In the genomic region with DNA sequence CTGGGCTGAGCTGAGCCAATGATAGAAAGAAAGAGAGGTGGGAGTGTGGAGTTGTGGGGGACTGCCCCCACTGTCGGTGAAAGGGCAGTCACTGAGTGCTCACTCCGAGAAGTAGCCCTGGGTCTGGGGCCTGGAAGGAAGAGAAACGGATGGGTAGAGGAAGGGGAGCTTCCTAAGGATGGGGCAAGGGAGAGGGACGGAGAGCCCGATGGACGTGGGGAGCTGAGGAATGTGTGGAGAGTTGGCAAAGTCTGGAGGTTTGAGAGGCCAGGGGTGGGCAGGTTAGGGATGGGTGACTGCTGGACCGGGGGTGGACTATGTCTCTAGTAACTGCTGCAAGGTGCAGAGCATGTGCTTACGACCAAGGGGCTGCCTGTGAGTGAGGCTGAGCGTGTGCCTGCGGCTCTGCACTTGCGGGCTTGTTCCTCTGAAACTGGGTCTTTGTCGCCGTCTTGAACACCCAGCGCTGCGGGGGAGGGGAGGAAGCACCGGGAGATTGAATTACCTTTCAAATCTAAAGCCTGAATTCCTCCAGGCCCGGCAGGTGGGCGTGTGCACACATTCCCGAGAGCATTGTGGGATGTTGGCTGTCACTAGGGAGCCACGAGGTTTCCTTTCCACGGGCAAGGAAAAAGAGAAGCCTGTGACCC, we compare ENCODE assay signal across 15 cellular contexts.
DNase-seq lines count a peak whose midpoint lies in the region; ATAC-seq and TF ChIP-seq lines count a peak whose summit lies in the region.
"Had no signal": no experiment of that assay in that cellular context is flagged by ENCODE, and none has a peak within 500 bp of the region (broad histone marks: within the 10 kb centered on the region; RNA-seq: fewer than 3 reads in every experiment).

No MANE protein-coding gene starts in this region.

- no peak overlapping the region for H3K27ac ChIP-seq in iPS-18a (ENCODE audit: low read length)
- H3K27ac ChIP-seq: A549, heart right ventricle, neutrophil, VCaP had no signal

- peaks cover 8% of the 10 kb centered on the region for H3K27me3 ChIP-seq in iPS-18a (ENCODE audit: control insufficient read depth, insufficient read depth, low read length)

- no peak overlapping the region for H3K9ac ChIP-seq in iPS-18a (ENCODE audit: low read length)

- no peaks in the 10 kb centered on the region for H3K9me3 Mint-ChIP-seq in activated CD4-positive, alpha-beta T cell treated with anti-CD3 and anti-CD28 coated beads, Interleukin-2, amount 10 ng/mL, durations not matched to agents 24 days and 14 days

- H3K4me1 ChIP-seq in iPS-18a (ENCODE audit: control insufficient read depth, low read depth, low read length), result peaks cover 25% of the 10 kb centered on the region
- H3K4me1 ChIP-seq: A549 had no signal

- intact Hi-C loops in activated CD4-positive, alpha-beta T cell treated with anti-CD3 and anti-CD28 coated beads, Interleukin-2, amount 10 ng/mL, durations not matched to agents 24 days and 14 days (cut with micrococcal nuclease), result no loop called here

- H3K36me3 Mint-ChIP-seq in activated CD4-positive, alpha-beta T cell treated with anti-CD3 and anti-CD28 coated beads, Interleukin-2, amount 10 ng/mL, durations not matched to agents 24 days and 14 days (ENCODE audit: low read depth), result no peaks in the 10 kb centered on the region

- ATAC-seq in HG03342 (IDR thresholded peaks at IDR 0.05; ENCODE audit: unreplicated experiment), result no peak

- peaks cover 44% of the 10 kb centered on the region for H3K27me3 Mint-ChIP-seq in activated CD4-positive, alpha-beta T cell treated with anti-CD3 and anti-CD28 coated beads, Interleukin-2, amount 10 ng/mL, durations not matched to agents 24 days and 14 days

- H3K36me3 ChIP-seq in iPS-18a (ENCODE audit: control insufficient read depth, low read depth, low read length), result no peaks in the 10 kb centered on the region
- H3K36me3 ChIP-seq: heart right ventricle, neutrophil had no signal

- peak overlapping the region; percentile 35 for H3K4me3 ChIP-seq in iPS-18a (ENCODE audit: low read length)
- peak overlapping the region; percentile 8 for H3K4me3 ChIP-seq in retinal pigment epithelial cell (ENCODE audit: low read length)
- H3K4me3 ChIP-seq: A549, heart right ventricle had no signal

- H3K27ac Mint-ChIP-seq in activated CD4-positive, alpha-beta T cell treated with anti-CD3 and anti-CD28 coated beads, Interleukin-2, amount 10 ng/mL, durations not matched to agents 24 days and 14 days, result no peak overlapping the region

- no peaks in the 10 kb centered on the region for H3K9me3 ChIP-seq in iPS-18a (ENCODE audit: control insufficient read depth, low read depth, low read length)
- H3K9me3 ChIP-seq: A549, heart right ventricle, neutrophil had no signal

- no peak overlapping the region for H3K4me3 Mint-ChIP-seq in activated CD4-positive, alpha-beta T cell treated with anti-CD3 and anti-CD28 coated beads, Interleukin-2, amount 10 ng/mL, durations not matched to agents 24 days and 14 days

- DNase-seq in NCI-H2107 treated with DMSO at 0.1 percent for 48 hours (lab: John Stamatoyannopoulos, UW; ENCODE audit: unreplicated experiment) (peak; percentile 23), NCI-H2107 (lab: John Stamatoyannopoulos, UW) (no peak), NCI-H526 treated with DMSO at 0.1 percent for 48 hours (lab: John Stamatoyannopoulos, UW) (peak; percentile 68), retinal pigment epithelial cell (ENCODE audit: low read depth) (no peak)
- no peak for DNase-seq in effector CD4-positive, alpha-beta T cell
- DNase-seq in activated CD4-positive, alpha-beta T cell treated with anti-CD3 and anti-CD28 coated beads, Interleukin-2, amount 10 ng/mL, durations not matched to agents 24 days and 14 days, result no peak
- DNase-seq: activated CD8-positive, alpha-beta memory T cell treated with anti-CD3 and anti-CD28 coated beads, Interleukin-2, amount 50 U/mL, for 48 hours; heart right ventricle; NCI-H1105 treated with DMSO at 0.1 percent for 48 hours; stimulated activated CD4-positive, alpha-beta T cell treated with anti-CD3 and anti-CD28 coated beads, Interleukin-12 subunit alpha, Interleukin-12 subunit beta, amount 100 ng/mL, for 4 hours had no signal

- peaks cover 3% of the 10 kb centered on the region for H3K4me1 Mint-ChIP-seq in activated CD4-positive, alpha-beta T cell treated with anti-CD3 and anti-CD28 coated beads, Interleukin-2, amount 10 ng/mL, durations not matched to agents 24 days and 14 days

- no peak for TF ChIP-seq CTCF in retinal pigment epithelial cell (conservative IDR thresholded peaks at IDR 0.05; ENCODE audit: low read depth, low read length)

Comparison
In these comparisons a context has a peak if more than half of its experiments do, and no peak if none do; other contexts are left out.
1. DNase-seq: peak in NCI-H2107 treated with DMSO at 0.1 percent for 48 hours (single experiment) and NCI-H526 treated with DMSO at 0.1 percent for 48 hours (single experiment); none in NCI-H2107 (single experiment), retinal pigment epithelial cell (single experiment), effector CD4-positive, alpha-beta T cell (single experiment) and activated CD4-positive, alpha-beta T cell treated with anti-CD3 and anti-CD28 coated beads, Interleukin-2, amount 10 ng/mL, durations not matched to agents 24 days and 14 days (single experiment).